Comparison of ENCODE assay signal across 13 cellular contexts in genomic region chr3:115698851-115699535, GRCh38.
A peak's percentile ranks its signal among the peaks of the same experiment; 100 is the strongest.
DNase-seq lines count a peak whose midpoint lies in the region; ATAC-seq and TF ChIP-seq lines count a peak whose summit lies in the region.
"Had no signal": no experiment of that assay in that cellular context is flagged by ENCODE, and none has a peak within 500 bp of the region (broad histone marks: within the 10 kb centered on the region; RNA-seq: fewer than 3 reads in every experiment).

No MANE protein-coding gene starts in this region.

- H4K20me1 ChIP-seq in GM23338 (replicated peaks; ENCODE audit: insufficient read depth): no peaks in the 10 kb centered on the region

- H3K4me3 Mint-ChIP-seq in GM23338: no peak overlapping the region; the same call in 2 of the 3 replicates
- H3K4me3 Mint-ChIP-seq: neural crest cell had no signal

- H3K4me1 Mint-ChIP-seq in GM23338: peaks cover 13% of the 10 kb centered on the region

- H3K9me3 ChIP-seq in esophagus muscularis mucosa: no peaks in the 10 kb centered on the region
- H3K9me3 ChIP-seq: HAP-1 had no signal

- peak overlapping the region; percentile 38; the same call in 1 of the 2 replicates for H3K4me2 ChIP-seq in GM23338

- peak overlapping the region; percentile 22 for H3K27ac Mint-ChIP-seq in GM23338
- H3K27ac Mint-ChIP-seq: activated naive CD4-positive, alpha-beta T cell treated with anti-CD3 and anti-CD28 coated beads, Interleukin-2, amount 50 U/mL, for 72 hours had no signal

- DNase-seq in GM23338 (ENCODE audit: low spot score): peak; percentile 93
- DNase-seq in NCI-H2171 treated with DMSO at 0.1 percent for 48 hours (lab: John Stamatoyannopoulos, UW): peak; percentile 84
- DNase-seq in caudate nucleus (lab: John Stamatoyannopoulos, UW): peak in 42 of 61 donors; percentile 3 to 84 (median 32)
- DNase-seq in nucleus accumbens (lab: John Stamatoyannopoulos, UW): peak in 31 of 56 donors; percentile 1 to 73 (median 32)
- DNase-seq in esophagus muscularis mucosa (ENCODE audit: extremely low spot score): no peak
- DNase-seq in foreskin fibroblast: no peak
- no peak for DNase-seq in OCI-M2 (lab: John Stamatoyannopoulos, UW; ENCODE audit: unreplicated experiment)
- DNase-seq: activated CD4-positive, alpha-beta T cell treated with anti-CD3 and anti-CD28 coated beads for 4 hours; NCI-H1048 had no signal

- H3K27me3 Mint-ChIP-seq in GM23338 (ENCODE audit: insufficient read depth, low read depth, poor library complexity): peaks cover 2% of the 10 kb centered on the region

- H3K4me1 ChIP-seq in GM23338 (ENCODE audit: insufficient read depth): peaks cover 20% of the 10 kb centered on the region
- H3K4me1 ChIP-seq in esophagus muscularis mucosa: peaks cover 0 to 12% (median 12%) of the 10 kb centered on the region in 4 donors
- H3K4me1 ChIP-seq: HAP-1 had no signal

- no peak for TF ChIP-seq POLR2A in esophagus muscularis mucosa (IDR thresholded peaks at IDR 0.05; ENCODE audit: low read depth)

- TF ChIP-seq CTCF in GM23338 (conservative IDR thresholded peaks at IDR 0.05; ENCODE audit: low read depth in 2 of 2): no peak
- TF ChIP-seq CTCF in esophagus muscularis mucosa (IDR thresholded peaks at IDR 0.05): no peak
- TF ChIP-seq CTCF in foreskin fibroblast (IDR thresholded peaks at IDR 0.05; ENCODE audit: low read depth, low read length): no peak

- H3K9me3 Mint-ChIP-seq in GM23338: no peaks in the 10 kb centered on the region
- H3K9me3 Mint-ChIP-seq: activated naive CD4-positive, alpha-beta T cell treated with anti-CD3 and anti-CD28 coated beads, Interleukin-2, amount 50 U/mL, for 72 hours; neural crest cell had no signal

- H3K36me3 ChIP-seq in GM23338 (ENCODE audit: insufficient read depth) (0 out of 2 replicates have a peak, but pooled peaks cover 4% of the 10 kb centered on the region), esophagus muscularis mucosa (no peaks in the 10 kb centered on the region)
- H3K36me3 ChIP-seq: HAP-1 had no signal

- no peaks in the 10 kb centered on the region for H3K36me3 Mint-ChIP-seq in GM23338 (ENCODE audit: low read depth)
- H3K36me3 Mint-ChIP-seq: activated naive CD4-positive, alpha-beta T cell treated with anti-CD3 and anti-CD28 coated beads, Interleukin-2, amount 50 U/mL, for 72 hours had no signal

- no peaks in the 10 kb centered on the region for H3K79me2 ChIP-seq in GM23338 (replicated peaks; ENCODE audit: insufficient read depth)

- no peak for TF ChIP-seq EP300 in esophagus muscularis mucosa (IDR thresholded peaks at IDR 0.05)

- H3K27me3 ChIP-seq in GM23338 (ENCODE audit: insufficient read depth) (no peaks in the 10 kb centered on the region), esophagus muscularis mucosa (no peaks in the 10 kb centered on the region)

- WGBS in esophagus muscularis mucosa: 72% methylated on average over 8 of the region's 8 CpGs

- ATAC-seq in GM23338 (peak; percentile 87), HG03460 (IDR thresholded peaks at IDR 0.05; ENCODE audit: unreplicated experiment) (no peak)

- H3K9me2 ChIP-seq in GM23338 (ENCODE audit: insufficient read depth): peaks cover 7% of the 10 kb centered on the region; the same call in 1 of the 2 replicates

- no peak overlapping the region for H2AFZ ChIP-seq in GM23338

- H3K4me3 ChIP-seq in GM23338: no peak overlapping the region
- no peak overlapping the region for H3K4me3 ChIP-seq in esophagus muscularis mucosa
- no peak overlapping the region for H3K4me3 ChIP-seq in foreskin fibroblast (ENCODE audit: low read depth in 1 of 2, low read length in 2 of 2)
- H3K4me3 ChIP-seq: HAP-1 had no signal

- H3F3A ChIP-seq in GM23338 (replicated peaks; ENCODE audit: low read depth): no peaks in the 10 kb centered on the region

- H3K27ac ChIP-seq in GM23338 (ENCODE audit: low read depth): peak overlapping the region; percentile 83
- no peak overlapping the region for H3K27ac ChIP-seq in caudate nucleus (ENCODE audit: low read depth, low read length)
- no peak overlapping the region for H3K27ac ChIP-seq in esophagus muscularis mucosa (replicated peaks in 1 of 4)

- intact Hi-C loops in esophagus muscularis mucosa (cut with DNase I): loop anchor here (10.0 kb wide), 1 partner anchor 116 kb away; no protein-coding TSS in a partner anchor

TF ChIP-seq in GM23338, 12 proteins besides CTCF, POLR2A, EP300 and RAD21 (continues in another document):
- TF ChIP-seq CREB1 (CRISPR knock-in tag; IDR thresholded peaks at IDR 0.05; ENCODE audit: low read depth): no peak
- TF ChIP-seq ZNF462 (CRISPR knock-in tag; IDR thresholded peaks at IDR 0.05): no peak
- no peak for TF ChIP-seq ETS1 (IDR thresholded peaks at IDR 0.05)
- no peak for TF ChIP-seq NANOG (IDR thresholded peaks at IDR 0.05; ENCODE audit: borderline replicate concordance)
- TF ChIP-seq STAT1 (IDR thresholded peaks at IDR 0.05; ENCODE audit: unreplicated experiment): no peak

Comparison
In these comparisons a context has a peak if more than half of its experiments do, and no peak if none do; other contexts are left out.
1. DNase-seq: peak in GM23338 (single experiment), NCI-H2171 treated with DMSO at 0.1 percent for 48 hours (single experiment), caudate nucleus (42 of 61) and nucleus accumbens (31 of 56); none in esophagus muscularis mucosa (single experiment), foreskin fibroblast (0 of 2) and OCI-M2 (single experiment).